ENCODE assay signal across 8 cellular contexts in the genomic region with DNA sequence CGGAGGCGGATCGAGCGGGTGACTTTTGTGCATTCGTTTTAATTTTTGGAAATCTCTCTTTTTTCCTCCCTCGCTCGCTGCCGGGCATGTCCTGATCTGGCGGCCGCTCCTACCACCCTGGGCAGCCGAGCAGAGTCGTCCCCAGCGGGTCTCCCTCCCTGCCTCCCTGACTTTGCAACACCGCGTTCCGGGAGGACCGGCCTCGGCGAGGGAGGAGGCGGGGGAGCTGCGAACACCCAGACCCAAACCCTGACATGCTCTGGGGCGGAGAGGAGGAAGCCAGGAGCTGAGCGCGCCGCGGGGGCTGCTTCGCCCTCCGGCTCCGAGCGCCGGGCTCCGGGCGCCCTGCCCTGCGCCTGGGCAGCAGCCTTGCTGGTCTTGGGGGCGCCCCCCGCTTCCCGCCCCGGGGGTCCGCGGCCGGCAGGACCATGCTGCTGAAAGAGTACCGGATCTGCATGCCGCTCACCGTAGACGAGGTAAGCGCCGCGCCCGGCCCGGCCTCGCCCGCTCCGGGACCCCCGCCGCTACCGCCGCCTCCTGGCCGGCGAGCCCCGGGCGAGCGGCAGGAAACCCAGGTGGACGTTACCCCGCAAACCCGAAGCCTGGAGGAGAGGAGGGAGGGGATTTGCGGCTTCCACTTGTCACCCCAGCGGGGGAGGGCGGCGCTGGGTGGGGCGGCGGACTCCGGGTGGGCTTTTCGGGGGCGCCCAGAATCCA. TPM values are rescaled to one million over a fixed set of nuclear protein-coding genes. Genes with fewer than 3 reads are reported as not detected.
DNase-seq lines count a peak whose midpoint lies in the region; ATAC-seq, FAIRE-seq and TF ChIP-seq lines count a peak whose summit lies in the region.

No MANE protein-coding gene starts in this region.

- SMC1A ChIA-PET in GM12878 (lab: Charles Lee; ENCODE audit: uncharacterized antibody, unreplicated experiment) = interaction anchor here (0.8 to 6.2 kb wide), 12 partner anchors 12 to 339 kb away, joined by 3 to 100 read pairs (median 8); partner anchors contain the start of gene PSMD12

- peak; percentile 28 to 36 (median 35) for DNase-seq in T-helper 17 cell
- no peak for DNase-seq in GM12878 (ENCODE audit: low read depth, low spot score)

- FAIRE-seq in GM12878 (lab: Jason Lieb, UNC) = no peak

- H3K27ac ChIP-seq in ACC112 (ENCODE audit: low read depth, low read length) (peak overlapping the region; percentile 78), HUES6 (ENCODE audit: low read depth, low read length) (peak overlapping the region; percentile 88), GM12878 (ENCODE audit: control insufficient read depth, insufficient read depth) (peak overlapping the region; percentile 87)

- BruUV-seq in GM12878 (replicated peaks; lab: Mats Ljungman, UMichigan) = no TSS peak

- H3K27ac Mint-ChIP-seq in T-helper 17 cell = peak overlapping the region; percentile 93

- H3K4me1 ChIP-seq in ACC112 (ENCODE audit: control insufficient read depth, insufficient read depth, low read length, unreplicated experiment) (peaks cover 8% of the 10 kb centered on the region), HUES6 (ENCODE audit: control insufficient read depth, insufficient read depth, low read length) (peaks cover 15% of the 10 kb centered on the region), GM12878 (ENCODE audit: control insufficient read depth, insufficient read depth, low read length) (no peaks in the 10 kb centered on the region; the same call in 1 of the 2 replicates), skeletal muscle satellite cell (ENCODE audit: control insufficient read depth, insufficient read depth, low read length) (peaks cover 16% of the 10 kb centered on the region)

- H3K36me3 Mint-ChIP-seq in T-helper 17 cell (ENCODE audit: low read depth) = no peaks in the 10 kb centered on the region

- CTCF ChIA-PET in GM12878 (lab: Yijun Ruan, JAX) = interaction anchor here (1.0 to 19.8 kb wide), 19 partner anchors 11 to 408 kb away, joined by 3 to 291 read pairs (median 14); partner anchors contain the start of gene PSMD12

- in situ Hi-C loops in GM12878 (cut with MboI) = loop anchor here (5.0 kb wide), 3 partner anchors 224 to 309 kb away; no protein-coding TSS in a partner anchor

- no peaks in the 10 kb centered on the region for H3K36me3 ChIP-seq in ACC112 (ENCODE audit: insufficient read depth, low read length)
- H3K36me3 ChIP-seq in HUES6 (ENCODE audit: control insufficient read depth, insufficient read depth, low read length) = no peaks in the 10 kb centered on the region; the same call in 1 of the 2 replicates
- no peaks in the 10 kb centered on the region; a peak in 1 of 4 replicates for H3K36me3 ChIP-seq in GM12878 (ENCODE audit: control insufficient read depth in 2 of 2, insufficient read depth in 2 of 2, low read length in 1 of 2)
- no peaks in the 10 kb centered on the region for H3K36me3 ChIP-seq in skeletal muscle satellite cell (ENCODE audit: insufficient read depth, low read length)

- ATAC-seq in GM18868 (IDR thresholded peaks at IDR 0.05; ENCODE audit: unreplicated experiment) = peak; percentile 17
- ATAC-seq in T-helper 17 cell = peak; percentile 30
- ATAC-seq in GM12878 = peak; percentile 35
- ATAC-seq in HG02610 (IDR thresholded peaks at IDR 0.05; ENCODE audit: unreplicated experiment) = no peak

- TF ChIP-seq POLR2A in GM12878 (IDR thresholded peaks at IDR 0.05; ENCODE audit: low read depth, low read length) = peak; percentile 37; the same call in 1 of the 2 replicates

- no peaks in the 10 kb centered on the region for H3K9me3 ChIP-seq in HUES6 (ENCODE audit: control insufficient read depth, insufficient read depth, low read depth, low read length)
- no peaks in the 10 kb centered on the region for H3K9me3 ChIP-seq in T-helper 17 cell (ENCODE audit: control insufficient read depth, low read length, poor library complexity, severe bottlenecking)
- no peaks in the 10 kb centered on the region for H3K9me3 ChIP-seq in GM12878 (replicated peaks; ENCODE audit: control insufficient read depth, insufficient read depth, low read length)
- H3K9me3 ChIP-seq in skeletal muscle satellite cell (replicated peaks; ENCODE audit: low read length) = no peaks in the 10 kb centered on the region

- H3K79me2 ChIP-seq in ACC112 (ENCODE audit: control insufficient read depth, insufficient read depth, low read length, unreplicated experiment) (no peaks in the 10 kb centered on the region), GM12878 (ENCODE audit: control insufficient read depth, insufficient read depth, low read length) (peaks cover 53% of the 10 kb centered on the region)

- peak overlapping the region; percentile 89 for H3K4me3 Mint-ChIP-seq in T-helper 17 cell

- H2AFZ ChIP-seq in ACC112 (ENCODE audit: low read length, unreplicated experiment) (peak overlapping the region; percentile 81), GM12878 (ENCODE audit: control insufficient read depth, low read depth, low read length) (peak overlapping the region; percentile 81)

- H3K4me1 Mint-ChIP-seq in T-helper 17 cell = peaks cover 40% of the 10 kb centered on the region

- no peak for TF ChIP-seq EP300 in GM12878 (IDR thresholded peaks at IDR 0.05; ENCODE audit: borderline replicate concordance in 1 of 2, control insufficient read depth in 1 of 2, low read depth in 2 of 2, low read length in 2 of 2)

- H3K27me3 ChIP-seq in ACC112 (ENCODE audit: insufficient read depth, low read length) (no peaks in the 10 kb centered on the region), HUES6 (ENCODE audit: control insufficient read depth, insufficient read depth, low read length) (no peaks in the 10 kb centered on the region), GM12878 (replicated peaks in 1 of 2; ENCODE audit: control insufficient read depth in 2 of 2, insufficient read depth in 2 of 2, low read length in 1 of 2) (no peaks in the 10 kb centered on the region), skeletal muscle satellite cell (ENCODE audit: control insufficient read depth, insufficient read depth, low read length) (no peaks in the 10 kb centered on the region)

- POLR2A ChIA-PET in GM12878 (lab: Charles Lee) = interaction anchor here (0.8 to 1.1 kb wide), 2 partner anchors 270 to 307 kb away, joined by 3 read pairs; no protein-coding TSS in a partner anchor

- WGBS in GM12878 (ENCODE audit: insufficient coverage, insufficient replicate concordance, low lambda C conversion rate, missing lambda C conversion rate) = 2% methylated on average over 32 of the region's 74 CpGs

- intact Hi-C loops in GM12878 (cut with micrococcal nuclease; ENCODE audit: unreplicated experiment) = loop anchor here (1.0 to 10.0 kb wide), 7 partner anchors 97 to 663 kb away; partner anchors contain the start of gene NOL11

- H3K9ac ChIP-seq in HUES6 (ENCODE audit: low read length) (peak overlapping the region; percentile 95), GM12878 (ENCODE audit: control insufficient read depth, insufficient read depth, low read length) (peak overlapping the region; percentile 85), skeletal muscle satellite cell (ENCODE audit: low read depth, low read length) (peak overlapping the region; percentile 92)

- RAD21 ChIA-PET in GM12878 (lab: Charles Lee; ENCODE audit: unreplicated experiment) = interaction anchor here (0.6 to 8.2 kb wide), 14 partner anchors 11 to 312 kb away, joined by 3 to 74 read pairs (median 8); partner anchors contain the start of gene PSMD12

- H3K4me3 ChIP-seq in ACC112 (ENCODE audit: low read depth, low read length) = peak overlapping the region; percentile 84
- H3K4me3 ChIP-seq in HUES6 (ENCODE audit: low read depth, low read length) = peak overlapping the region; percentile 78
- H3K4me3 ChIP-seq in GM12878 = peak overlapping the region; percentile 88
- peak overlapping the region; percentile 84 for H3K4me3 ChIP-seq in iPS-11a (ENCODE audit: low read depth, low read length)
- H3K4me3 ChIP-seq in skeletal muscle satellite cell (ENCODE audit: low read length) = peak overlapping the region; percentile 93

- H3K27me3 Mint-ChIP-seq in T-helper 17 cell = no peaks in the 10 kb centered on the region

- peak overlapping the region; percentile 72 for H3K4me2 ChIP-seq in GM12878 (ENCODE audit: control insufficient read depth, insufficient read depth)
- peak overlapping the region; percentile 93 for H3K4me2 ChIP-seq in skeletal muscle satellite cell (ENCODE audit: low read length)

- no peaks in the 10 kb centered on the region for H4K20me1 ChIP-seq in GM12878 (ENCODE audit: control insufficient read depth, insufficient read depth)

- peak; percentile 27 to 38 (median 35); a peak in 5 of 6 replicates for TF ChIP-seq CTCF in GM12878 (IDR thresholded peaks at IDR 0.05 in 2 of 3, conservative IDR thresholded peaks at IDR 0.05 in 1 of 3; ENCODE audit: control insufficient read depth in 2 of 3, extremely low read depth in 1 of 3, insufficient read depth in 1 of 3, low read depth in 3 of 3, low read length in 3 of 3)

- no peak for TF ChIP-seq RAD21 in GM12878 (IDR thresholded peaks at IDR 0.05; ENCODE audit: insufficient read depth, low read depth, low read length)

RNA-seq across cellular contexts. Expression of gene PITPNC1, which starts 0.8 kb away (rescaled TPM):
- total RNA-seq in T-helper 17 cell (10 to 100 TPM; 72.9 to 82.0 TPM), GM12878 (2014; rRNA removed) (29.3 and 36.0 TPM in 2 replicates), GM12878 (2014; rRNA removed; fragmentation: Illumina TruSeq; extraction: Trizol) (56.0 and 59.8 TPM in 2 replicates), GM12878 (2021) (57.1 and 62.4 TPM in 2 replicates)
- total RNA-seq in GM12878 (2013; cell fraction: nucleolus; rRNA removed) = 66.8 and 74.2 TPM in 2 replicates
- 31.7 TPM for polyA plus RNA-seq in GM12878 (2011; ENCODE audit: low read depth)
- polyA plus RNA-seq in GM12878 (2011; rRNA removed) (56.1 and 71.0 TPM in 2 replicates), GM12878 (2014; fragmentation: Illumina TruSeq; extraction: Trizol) (60.9 and 84.9 TPM in 2 replicates), GM12878 (2014; fragmentation: Nextera tagmentation; extraction: Ambion mirVana) (10 to 100 TPM; 12.2 to 24.6 TPM), GM12878 (2014; rRNA removed) (27.0 and 27.2 TPM in 2 replicates), GM12878 (2016; fragmentation: Nextera tagmentation; extraction: Ambion mirVana) (10 to 100 TPM; 44.0 to 50.6 TPM)
- 33.6 and 48.4 TPM in 2 replicates for polyA plus RNA-seq in GM12878 (2011; cell fraction: cytosol; rRNA removed)
- 20.8 and 26.9 TPM in 2 replicates for polyA plus RNA-seq in GM12878 (2011; cell fraction: nucleus; rRNA removed)
- 44.8 and 50.5 TPM in 2 replicates for polyA plus RNA-seq in GM12878 (2012)
- 50.2 and 52.9 TPM in 2 replicates for polyA minus RNA-seq in GM12878 (2011; rRNA and poly(A)+ RNA removed)
- 19.9 and 22.7 TPM in 2 replicates for polyA minus RNA-seq in GM12878 (2011; cell fraction: cytosol; rRNA and poly(A)+ RNA removed)
- 15.8 and 34.8 TPM in 2 replicates for polyA minus RNA-seq in GM12878 (2011; cell fraction: nucleus; rRNA and poly(A)+ RNA removed)
- total RNA-seq in skeletal muscle satellite cell (2012; rRNA removed) = 9.2 and 9.4 TPM in 2 replicates

RNA-seq across cellular contexts. Expression of gene PSMD12, which starts 11.5 kb away (rescaled TPM):
- total RNA-seq in T-helper 17 cell = 10 to 100 TPM; 43.4 to 53.8 TPM
- total RNA-seq in GM12878 (2013; cell fraction: nucleolus; rRNA removed) = 39.0 and 45.6 TPM in 2 replicates
- total RNA-seq in GM12878 (2014; rRNA removed) = 19.8 and 21.4 TPM in 2 replicates
- 36.2 and 37.3 TPM in 2 replicates for total RNA-seq in GM12878 (2014; rRNA removed; fragmentation: Illumina TruSeq; extraction: Trizol)
- 51.5 and 53.5 TPM in 2 replicates for total RNA-seq in GM12878 (2021)
- 16.5 TPM for polyA plus RNA-seq in GM12878 (2011; ENCODE audit: low read depth)
- 44.0 and 59.3 TPM in 2 replicates for polyA plus RNA-seq in GM12878 (2011; rRNA removed)
- 16.3 and 17.9 TPM in 2 replicates for polyA plus RNA-seq in GM12878 (2011; cell fraction: cytosol; rRNA removed)
- 13.2 and 18.5 TPM in 2 replicates for polyA plus RNA-seq in GM12878 (2011; cell fraction: nucleus; rRNA removed)
- polyA plus RNA-seq in GM12878 (2012) = 35.3 and 36.4 TPM in 2 replicates
- 88.0 and 105 TPM in 2 replicates for polyA plus RNA-seq in GM12878 (2014; fragmentation: Illumina TruSeq; extraction: Trizol)
- polyA plus RNA-seq in GM12878 (2014; fragmentation: Nextera tagmentation; extraction: Ambion mirVana) = 10 to 100 TPM; 21.2 to 33.0 TPM
- 48.0 and 50.9 TPM in 2 replicates for polyA plus RNA-seq in GM12878 (2014; rRNA removed)
- 100 to 1,000 TPM; 139 to 149 TPM for polyA plus RNA-seq in GM12878 (2016; fragmentation: Nextera tagmentation; extraction: Ambion mirVana)
- polyA minus RNA-seq in GM12878 (2011; rRNA and poly(A)+ RNA removed) = 7.2 and 17.8 TPM in 2 replicates
- polyA minus RNA-seq in GM12878 (2011; cell fraction: cytosol; rRNA and poly(A)+ RNA removed) = 10.3 and 10.6 TPM in 2 replicates
- polyA minus RNA-seq in GM12878 (2011; cell fraction: nucleus; rRNA and poly(A)+ RNA removed) = 7.9 and 18.6 TPM in 2 replicates
- total RNA-seq in skeletal muscle satellite cell (2012; rRNA removed) = 23.3 and 30.4 TPM in 2 replicates
